8 cellular contexts compared by ENCODE assay signal in the genomic region with DNA sequence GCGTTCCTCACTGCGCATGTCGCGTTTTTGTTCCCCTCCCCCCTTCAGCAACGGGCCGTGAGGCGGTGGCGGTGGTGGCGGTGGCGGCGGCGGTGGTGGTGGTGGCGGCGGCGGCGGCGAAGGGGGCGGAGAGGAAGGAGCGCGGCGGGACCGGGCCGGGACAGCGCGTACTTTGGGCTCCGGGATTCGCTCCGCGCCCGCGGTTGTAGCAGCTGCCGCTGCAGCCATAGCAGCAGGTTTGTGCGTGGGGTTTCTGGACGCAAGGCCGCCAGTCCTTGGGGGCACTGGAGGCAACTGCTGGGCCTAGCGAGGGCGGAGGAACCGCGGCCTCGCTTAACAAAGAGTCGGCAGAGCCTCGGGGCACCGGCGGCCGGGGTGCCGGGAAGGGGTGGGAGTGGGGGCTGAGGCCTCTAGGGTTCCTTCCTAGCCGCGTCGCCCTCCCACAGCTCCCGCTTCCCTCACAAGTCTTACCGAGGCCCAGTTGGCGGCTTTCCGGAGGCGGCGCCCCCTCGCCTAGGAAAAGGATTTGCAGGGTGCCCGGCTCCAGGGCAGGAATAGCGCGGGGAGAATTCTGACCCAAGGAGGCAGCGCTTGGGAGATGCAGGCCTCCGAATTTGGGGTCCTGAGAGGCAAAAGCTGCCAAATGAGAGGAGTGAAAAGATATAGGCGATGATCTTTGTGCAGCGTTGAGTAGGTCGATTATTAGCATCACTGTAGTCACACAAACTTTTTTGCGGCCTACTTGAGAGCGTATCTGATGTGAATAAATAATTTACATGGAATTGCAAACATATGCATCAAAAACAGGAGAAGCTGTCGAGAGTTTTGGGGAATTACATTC. TPM values are rescaled to one million over a fixed set of nuclear protein-coding genes. Genes with fewer than 3 reads are reported as not detected.
DNase-seq lines count a peak whose midpoint lies in the region; ATAC-seq and TF ChIP-seq lines count a peak whose summit lies in the region.

A gene with protein sequence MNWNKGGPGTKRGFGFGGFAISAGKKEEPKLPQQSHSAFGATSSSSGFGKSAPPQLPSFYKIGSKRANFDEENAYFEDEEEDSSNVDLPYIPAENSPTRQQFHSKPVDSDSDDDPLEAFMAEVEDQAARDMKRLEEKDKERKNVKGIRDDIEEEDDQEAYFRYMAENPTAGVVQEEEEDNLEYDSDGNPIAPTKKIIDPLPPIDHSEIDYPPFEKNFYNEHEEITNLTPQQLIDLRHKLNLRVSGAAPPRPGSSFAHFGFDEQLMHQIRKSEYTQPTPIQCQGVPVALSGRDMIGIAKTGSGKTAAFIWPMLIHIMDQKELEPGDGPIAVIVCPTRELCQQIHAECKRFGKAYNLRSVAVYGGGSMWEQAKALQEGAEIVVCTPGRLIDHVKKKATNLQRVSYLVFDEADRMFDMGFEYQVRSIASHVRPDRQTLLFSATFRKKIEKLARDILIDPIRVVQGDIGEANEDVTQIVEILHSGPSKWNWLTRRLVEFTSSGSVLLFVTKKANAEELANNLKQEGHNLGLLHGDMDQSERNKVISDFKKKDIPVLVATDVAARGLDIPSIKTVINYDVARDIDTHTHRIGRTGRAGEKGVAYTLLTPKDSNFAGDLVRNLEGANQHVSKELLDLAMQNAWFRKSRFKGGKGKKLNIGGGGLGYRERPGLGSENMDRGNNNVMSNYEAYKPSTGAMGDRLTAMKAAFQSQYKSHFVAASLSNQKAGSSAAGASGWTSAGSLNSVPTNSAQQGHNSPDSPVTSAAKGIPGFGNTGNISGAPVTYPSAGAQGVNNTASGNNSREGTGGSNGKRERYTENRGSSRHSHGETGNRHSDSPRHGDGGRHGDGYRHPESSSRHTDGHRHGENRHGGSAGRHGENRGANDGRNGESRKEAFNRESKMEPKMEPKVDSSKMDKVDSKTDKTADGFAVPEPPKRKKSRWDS (plus strand): TSS at position 30 of the 841 bp plus-strand sequence. CDS start 12,880 bp downstream, outside the sequence.

- TF ChIP-seq POLR2A in GM18951 (IDR thresholded peaks at IDR 0.05; ENCODE audit: extremely low read depth, insufficient read depth, insufficient read length): peak; percentile 58
- TF ChIP-seq POLR2A in breast epithelium (IDR thresholded peaks at IDR 0.05): no peak

- H3K27me3 ChIP-seq in AG04450 (ENCODE audit: control insufficient read depth, insufficient read depth, low read length) (no peaks in the 10 kb centered on the region), HUES64 (ENCODE audit: insufficient read depth, low read length) (no peaks in the 10 kb centered on the region), breast epithelium (no peaks in the 10 kb centered on the region)

- no peaks in the 10 kb centered on the region for H3K9me3 Mint-ChIP-seq in immature natural killer cell

- CTCF ChIA-PET in AG04450 (lab: Charles Lee): interaction anchor here (1.2 to 1.3 kb wide), 2 partner anchors 25 to 61 kb away, joined by 3 read pairs; no protein-coding TSS in a partner anchor

- POLR2A ChIA-PET in AG04450 (lab: Yijun Ruan, JAX): interaction anchor here (0.6 to 2.0 kb wide), 21 partner anchors 8 to 731 kb away, joined by 3 to 12 read pairs (median 5); a partner anchor contains a TSS

- H3K27ac Mint-ChIP-seq in immature natural killer cell: peak within 1 kb of the TSS; percentile 96 to 100 (median 99)

- in situ Hi-C loops in GM18951 (cut with MboI; ENCODE audit: low sequenced_read_pairs, unreplicated experiment): no loop called here

- no peak for ATAC-seq in GM21423 (IDR thresholded peaks at IDR 0.05; ENCODE audit: unreplicated experiment)

- intact Hi-C loops in breast epithelium (cut with DNase I; ENCODE audit: low total_unique reads): no loop called here

- peaks cover 10 to 19% (median 14%) of the 10 kb centered on the region in 3 donors for H3K27me3 Mint-ChIP-seq in immature natural killer cell (ENCODE audit: low read depth in 3 of 3)

- no peak for DNase-seq in AG04450 (ENCODE audit: low read depth, low spot score)
- peak; percentile 62 for DNase-seq in SW480 (ENCODE audit: low spot score)
- DNase-seq in breast epithelium (ENCODE audit: low spot score in 2 of 2): peak; percentile 83 to 91
- DNase-seq in immature natural killer cell: no peak
- DNase-seq in smooth muscle cell of the brain vasculature (ENCODE audit: low read depth, low spot score): peak; percentile 28

- peak within 1 kb of the TSS; percentile 65 for H3K4me3 ChIP-seq in AG04450 (ENCODE audit: low read depth, low read length)
- H3K4me3 ChIP-seq in HUES64 (ENCODE audit: low read length): peak within 1 kb of the TSS; percentile 68
- peak within 1 kb of the TSS; percentile 73 to 99 (median 84) for H3K4me3 ChIP-seq in breast epithelium

- peaks cover 38% of the 10 kb centered on the region for H3K36me3 ChIP-seq in HUES64 (ENCODE audit: insufficient read depth, low read length)
- H3K36me3 ChIP-seq in breast epithelium: no peaks in the 10 kb centered on the region

- 0 out of 2 replicates have a peak, but pooled peaks have one; percentile 22 for TF ChIP-seq CTCF in AG04450 (IDR thresholded peaks at IDR 0.05; ENCODE audit: low read depth, low read length)
- peak in 1 of 3 donors; percentile 7 for TF ChIP-seq CTCF in breast epithelium (IDR thresholded peaks at IDR 0.05)

- H3K9me3 ChIP-seq in AG04450 (ENCODE audit: control insufficient read depth, insufficient read depth, low read length): no peaks in the 10 kb centered on the region
- no peaks in the 10 kb centered on the region for H3K9me3 ChIP-seq in HUES64 (ENCODE audit: insufficient read depth, low read depth, low read length)
- H3K9me3 ChIP-seq in breast epithelium: no peaks in the 10 kb centered on the region

- H3K27ac ChIP-seq in AG04450 (ENCODE audit: low read depth, low read length) (peak within 1 kb of the TSS; percentile 99), HUES64 (ENCODE audit: low read depth, low read length) (peak within 1 kb of the TSS; percentile 97), breast epithelium (peak within 1 kb of the TSS; percentile 95 to 98)

- peaks cover 0 to under 1% (median 0%) of the 10 kb centered on the region in 3 donors for H3K36me3 Mint-ChIP-seq in immature natural killer cell

- under 1% methylated on average over 58 of the region's 67 CpGs for WGBS in HUES64

- H3K9ac ChIP-seq in HUES64 (ENCODE audit: low read depth, low read length): peak within 1 kb of the TSS; percentile 97

- H3K4me3 Mint-ChIP-seq in immature natural killer cell: peak within 1 kb of the TSS; percentile 90 to 100 (median 96)

- 0 out of 2 replicates have a peak, but pooled peaks cover 7% of the 10 kb centered on the region for H3K4me1 ChIP-seq in HUES64 (ENCODE audit: insufficient read depth, low read length)
- H3K4me1 ChIP-seq in breast epithelium: peaks cover 8 to 10% of the 10 kb centered on the region in 2 donors

- peaks cover 50 to 78% of the 10 kb centered on the region in 2 donors for H3K4me1 Mint-ChIP-seq in immature natural killer cell

RNA-seq across cellular contexts. Expression of the gene that starts here (rescaled TPM):
- 122 and 141 TPM in 2 replicates for polyA plus RNA-seq in AG04450 (2011; rRNA removed)
- polyA minus RNA-seq in AG04450 (2011; rRNA and poly(A)+ RNA removed): 60.5 and 78.0 TPM in 2 replicates
- polyA plus RNA-seq in HUES64 (2013, experiment 1 of 2): 91.4 TPM
- 80.9 TPM for polyA plus RNA-seq in HUES64 (2013, experiment 2 of 2)
- 100 to 1,000 TPM; 131 to 139 (median 139) TPM for total RNA-seq in breast epithelium
- polyA plus RNA-seq in immature natural killer cell: 10 to 100 TPM in 1 of 3 donors, 1 to 10 TPM in 2; 4.8 to 18.2 (median 5.5) TPM

Comparison
In these comparisons a context has a peak if more than half of its experiments do, and no peak if none do; other contexts are left out.
1. DNase-seq: peak in SW480 (single experiment), breast epithelium (2 of 2) and smooth muscle cell of the brain vasculature (single experiment); none in AG04450 (single experiment) and immature natural killer cell (0 of 3).
2. Peak in every context shown above with its lines, with median percentiles within 50 percentile points of each other: H3K27ac ChIP-seq and H3K4me3 ChIP-seq.